ENCODE assay signal across 8 cellular contexts in genomic region chr4:24913099-24913445, GRCh38. TPM values are rescaled to one million over a fixed set of nuclear protein-coding genes. Genes with fewer than 3 reads are reported as not detected.
DNase-seq lines count a peak whose midpoint lies in the region; ATAC-seq and TF ChIP-seq lines count a peak whose summit lies in the region.

No MANE protein-coding gene starts in this region.

- no peaks in the 10 kb centered on the region for H3K27me3 ChIP-seq in mesenchymal stem cell (ENCODE audit: control insufficient read depth in 1 of 2, insufficient read depth in 1 of 2, low read length in 2 of 2)
- no peaks in the 10 kb centered on the region for H3K27me3 ChIP-seq in thoracic aorta (replicated peaks; ENCODE audit: insufficient read depth)

- no peak overlapping the region for H2BK5ac ChIP-seq in mesenchymal stem cell (ENCODE audit: low read depth, low read length, poor library complexity, severe bottlenecking)

- H4K91ac ChIP-seq in mesenchymal stem cell (ENCODE audit: low read length), result peak overlapping the region; percentile 90

- H3K23ac ChIP-seq in mesenchymal stem cell (ENCODE audit: low read length in 2 of 2), result no peak overlapping the region

- no peak for ATAC-seq in thoracic aorta (ENCODE audit: insufficient number of reproducible peaks, low FRiP score, low read depth)
- ATAC-seq in GM21528 (IDR thresholded peaks at IDR 0.05; ENCODE audit: low FRiP score, unreplicated experiment), result no peak

- H4K8ac ChIP-seq in mesenchymal stem cell (ENCODE audit: low read length), result peak overlapping the region; percentile 94

- H3K36me3 Mint-ChIP-seq in T-helper 2 cell treated with Interferon-gamma antibody and Interleukin-4, amounts not matched to agents 5 μg/mL and 100 μg/mL, for 36 hours (ENCODE audit: low read depth), result peaks cover 1% of the 10 kb centered on the region

- peak overlapping the region; percentile 92 for H2BK15ac ChIP-seq in mesenchymal stem cell (ENCODE audit: low read depth, poor library complexity, severe bottlenecking)

- H3K4me1 ChIP-seq in mesenchymal stem cell (ENCODE audit: control insufficient read depth, insufficient read depth, low read depth, low read length) (peaks cover 15% of the 10 kb centered on the region), thoracic aorta (ENCODE audit: control insufficient read depth in 1 of 2, low read depth in 2 of 2) (peaks cover 0 to 27% of the 10 kb centered on the region in 2 donors)

- peak overlapping the region; percentile 53 to 61 for H3K4me3 ChIP-seq in cardiac fibroblast (replicated peaks in 1 of 2; ENCODE audit: low read depth in 2 of 2, low read length in 2 of 2)
- H3K4me3 ChIP-seq in mesenchymal stem cell (ENCODE audit: insufficient read depth in 1 of 2, low read depth in 1 of 2, low read length in 2 of 2), result peak overlapping the region; percentile 73 to 76
- H3K4me3 ChIP-seq in thoracic aorta, result peak overlapping the region; percentile 82

- H3K36me3 ChIP-seq in mesenchymal stem cell (ENCODE audit: control insufficient read depth in 1 of 2, insufficient read depth in 2 of 2, low read depth in 1 of 2, low read length in 2 of 2), result peaks cover 5 to 27% of the 10 kb centered on the region in 2 experiments
- peaks cover 5% of the 10 kb centered on the region for H3K36me3 ChIP-seq in thoracic aorta

- H2BK120ac ChIP-seq in mesenchymal stem cell (ENCODE audit: low read depth, low read length), result no peak overlapping the region

- no peak overlapping the region for H2AK5ac ChIP-seq in mesenchymal stem cell (ENCODE audit: low read length, severe bottlenecking)

- H2BK12ac ChIP-seq in mesenchymal stem cell (ENCODE audit: low read length in 2 of 2), result peak overlapping the region in 1 of 2 experiments; percentile 90

- peaks cover 31% of the 10 kb centered on the region for H3K27me3 Mint-ChIP-seq in T-helper 2 cell treated with Interferon-gamma antibody and Interleukin-4, amounts not matched to agents 5 μg/mL and 100 μg/mL, for 36 hours (ENCODE audit: low read depth)

- 15% methylated on average over 23 of the region's 27 CpGs for WGBS in mesenchymal stem cell

- peaks cover 7% of the 10 kb centered on the region for H3K9me3 Mint-ChIP-seq in T-helper 2 cell treated with Interferon-gamma antibody and Interleukin-4, amounts not matched to agents 5 μg/mL and 100 μg/mL, for 36 hours

- H3K18ac ChIP-seq in mesenchymal stem cell (ENCODE audit: low read depth in 1 of 2, low read length in 2 of 2), result peak overlapping the region; percentile 14 to 85

- DNase-seq in T-helper 2 cell treated with Interferon-gamma antibody and Interleukin-4, amounts not matched to agents 5 μg/mL and 100 μg/mL, for 36 hours (ENCODE audit: low spot score), result no peak
- DNase-seq in T-helper 2 cell, result no peak
- peak in 1 of 2 donors; percentile 12 for DNase-seq in cardiac fibroblast (ENCODE audit: low read depth in 2 of 2)
- no peak for DNase-seq in mesenchymal stem cell
- no peak for DNase-seq in thoracic aorta (ENCODE audit: low spot score)
- no peak for DNase-seq in HK-2 (ENCODE audit: unreplicated experiment)
- DNase-seq in NCI-H146 (lab: John Stamatoyannopoulos, UW), result no peak

- H3K4me2 ChIP-seq in mesenchymal stem cell (ENCODE audit: low read length, poor library complexity, severe bottlenecking), result peak overlapping the region; percentile 67

- H3K27ac ChIP-seq in mesenchymal stem cell (ENCODE audit: low read length, poor library complexity, severe bottlenecking), result no peak overlapping the region
- H3K27ac ChIP-seq in thoracic aorta, result peak overlapping the region; percentile 83 to 90

- no peak overlapping the region for H3K27ac Mint-ChIP-seq in T-helper 2 cell treated with Interferon-gamma antibody and Interleukin-4, amounts not matched to agents 5 μg/mL and 100 μg/mL, for 36 hours

- peak overlapping the region; percentile 92 for H3K9ac ChIP-seq in mesenchymal stem cell (ENCODE audit: low read length)

- no peaks in the 10 kb centered on the region for H3K4me1 Mint-ChIP-seq in T-helper 2 cell treated with Interferon-gamma antibody and Interleukin-4, amounts not matched to agents 5 μg/mL and 100 μg/mL, for 36 hours (ENCODE audit: low read depth)

- H3K9me3 ChIP-seq in mesenchymal stem cell (ENCODE audit: control insufficient read depth, low read length) (no peaks in the 10 kb centered on the region), thoracic aorta (no peaks in the 10 kb centered on the region)

- TF ChIP-seq CTCF in cardiac fibroblast (IDR thresholded peaks at IDR 0.05; ENCODE audit: low read depth, low read length) (no peak), thoracic aorta (IDR thresholded peaks at IDR 0.05) (no peak)

- peak overlapping the region; percentile 58 for H3K4me3 Mint-ChIP-seq in T-helper 2 cell treated with Interferon-gamma antibody and Interleukin-4, amounts not matched to agents 5 μg/mL and 100 μg/mL, for 36 hours

- H3K14ac ChIP-seq in mesenchymal stem cell (ENCODE audit: low read length in 2 of 2), result no peak overlapping the region

- peak overlapping the region; percentile 93 for H2AFZ ChIP-seq in mesenchymal stem cell (ENCODE audit: low read depth, low read length)

- peak overlapping the region; percentile 57 to 84 for H3K4ac ChIP-seq in mesenchymal stem cell (ENCODE audit: low read depth in 1 of 2, low read length in 2 of 2)

- H3K79me1 ChIP-seq in mesenchymal stem cell (replicated peaks; ENCODE audit: low read length, poor library complexity, severe bottlenecking), result peaks cover 5% of the 10 kb centered on the region

RNA-seq across cellular contexts. Expression of gene CCDC149, which starts 0.2 kb away (rescaled TPM):
- 5.3 TPM for polyA plus RNA-seq in mesenchymal stem cell (2013, experiment 1 of 2)
- polyA plus RNA-seq in mesenchymal stem cell (2013, experiment 2 of 2), result 4.9 TPM
- 10 to 100 TPM; 11.8 to 30.1 TPM for total RNA-seq in thoracic aorta
